ENCODE assay signal across 12 cellular contexts in the genomic region with DNA sequence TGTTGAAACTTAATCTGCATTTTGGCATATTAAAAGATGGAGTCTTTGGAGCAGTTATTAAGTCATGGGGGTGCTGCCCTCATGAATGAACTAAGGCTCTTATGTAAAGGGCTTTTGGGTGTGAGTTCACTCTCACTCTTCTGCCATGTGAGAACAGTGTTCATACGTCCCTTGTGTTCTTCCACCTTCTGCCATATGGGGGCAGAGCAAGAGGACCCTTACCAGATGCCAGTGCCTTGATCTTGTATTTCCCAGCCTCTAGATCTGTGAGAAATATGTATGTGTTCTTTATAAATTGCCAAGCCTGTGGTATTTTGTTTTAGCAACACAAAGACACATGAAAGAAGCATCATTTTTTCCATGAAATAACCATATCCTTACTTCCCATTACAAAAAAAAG.
DNase-seq lines count a peak whose midpoint lies in the region; ATAC-seq and TF ChIP-seq lines count a peak whose summit lies in the region.
"Had no signal": no experiment of that assay in that cellular context is flagged by ENCODE, and none has a peak within 500 bp of the region (broad histone marks: within the 10 kb centered on the region; RNA-seq: fewer than 3 reads in every experiment).

No MANE protein-coding gene starts in this region.

- H3K27ac Mint-ChIP-seq in Calu3 (ENCODE audit: unreplicated experiment): no peak overlapping the region

- H3F3A ChIP-seq in GM23248 (ENCODE audit: insufficient read depth): no peaks in the 10 kb centered on the region

- no peak overlapping the region for H3K27ac ChIP-seq in GM23248
- H3K27ac ChIP-seq in OCI-LY7 (ENCODE audit: low read depth, low read length, poor library complexity, severe bottlenecking): no peak overlapping the region
- no peak overlapping the region for H3K27ac ChIP-seq in upper lobe of left lung
- H3K27ac ChIP-seq: epithelial cell of prostate had no signal

- CTCF ChIA-PET in Calu3 (lab: Charles Lee): interaction anchor here (0.6 kb wide), 1 partner anchor 560 kb away, joined by 3 read pairs; no protein-coding TSS in a partner anchor
- CTCF ChIA-PET in OCI-LY7 (lab: Charles Lee; ENCODE audit: unreplicated experiment): no interaction called here

- H3K36me3 ChIP-seq in GM23248 (ENCODE audit: low read depth) (no peaks in the 10 kb centered on the region), OCI-LY7 (ENCODE audit: insufficient read depth, low read length) (no peaks in the 10 kb centered on the region), upper lobe of left lung (no peaks in the 10 kb centered on the region)

- peaks cover 15% of the 10 kb centered on the region for H3K4me1 Mint-ChIP-seq in Calu3 (ENCODE audit: low read depth, unreplicated experiment)

- TF ChIP-seq CTCF in Calu3 (IDR thresholded peaks at IDR 0.05; ENCODE audit: unreplicated experiment): no peak
- peak; percentile 53; the same call in 1 of the 2 replicates for TF ChIP-seq CTCF in OCI-LY7 (conservative IDR thresholded peaks at IDR 0.05; ENCODE audit: low read length)
- TF ChIP-seq CTCF in fibroblast of the aortic adventitia (IDR thresholded peaks at IDR 0.05; ENCODE audit: insufficient read depth, low read length): peak; percentile 33
- no peak for TF ChIP-seq CTCF in upper lobe of left lung (IDR thresholded peaks at IDR 0.05)

- H3K4me3 ChIP-seq in GM23248 (no peak overlapping the region), OCI-LY7 (ENCODE audit: low read depth, low read length, poor library complexity, severe bottlenecking) (no peak overlapping the region), fibroblast of the aortic adventitia (ENCODE audit: low read depth, low read length) (no peak overlapping the region), upper lobe of left lung (no peak overlapping the region)

- H3K9me3 Mint-ChIP-seq in Calu3 (ENCODE audit: low read depth, unreplicated experiment): no peaks in the 10 kb centered on the region

- TF ChIP-seq EP300 in upper lobe of left lung (IDR thresholded peaks at IDR 0.05): no peak

- H3K9ac ChIP-seq in GM23248: no peak overlapping the region

- intact Hi-C loops in Calu3 (cut with micrococcal nuclease; ENCODE audit: unreplicated experiment): loop anchor here (2.0 to 5.0 kb wide), 3 partner anchors 212 to 1056 kb away; partner anchors contain the start of gene SPOCK3
- intact Hi-C loops in OCI-LY7 (cut with micrococcal nuclease; ENCODE audit: unreplicated experiment): loop anchor here (2.0 to 10.0 kb wide), 5 partner anchors 272 to 1132 kb away; no protein-coding TSS in a partner anchor

- H3K27me3 ChIP-seq in GM23248 (replicated peaks; ENCODE audit: insufficient read depth) (no peaks in the 10 kb centered on the region), upper lobe of left lung (no peaks in the 10 kb centered on the region)

- ATAC-seq in upper lobe of left lung (ENCODE audit: low FRiP score in 2 of 2) (no peak), HG03521 (IDR thresholded peaks at IDR 0.05; ENCODE audit: unreplicated experiment) (no peak)

- DNase-seq in Calu3 (peak; percentile 10), GM23248 (peak; percentile 3), OCI-LY7 (ENCODE audit: low spot score) (peak; percentile 4), fibroblast of the aortic adventitia (ENCODE audit: low read depth) (peak; percentile 8), mesenteric fat pad (ENCODE audit: low spot score) (no peak), upper lobe of left lung (no peak)
- DNase-seq in activated CD4-positive, CD25-positive, alpha-beta regulatory T cell (lab: John Stamatoyannopoulos, UW): no peak
- DNase-seq: activated effector memory CD4-positive, alpha-beta T cell treated with anti-CD3 and anti-CD28 coated beads, Interleukin-2, amount 50 U/mL, for 16 hours; NCI-H2107; T-helper 9 cell had no signal

- TF ChIP-seq POLR2A in upper lobe of left lung (IDR thresholded peaks at IDR 0.05): no peak

- H3K36me3 Mint-ChIP-seq in Calu3 (ENCODE audit: insufficient read depth, unreplicated experiment): no peaks in the 10 kb centered on the region

- H3K27me3 Mint-ChIP-seq in Calu3 (ENCODE audit: unreplicated experiment): no peaks in the 10 kb centered on the region

- H3K4me2 ChIP-seq in GM23248 (ENCODE audit: unreplicated experiment) (no peak overlapping the region), OCI-LY7 (ENCODE audit: low read length) (no peak overlapping the region)

- in situ Hi-C loops in GM23248 (cut with MboI): loop anchor here (25.0 kb wide), 1 partner anchor 1042 kb away; no protein-coding TSS in a partner anchor

- H3K9me2 ChIP-seq in GM23248 (ENCODE audit: insufficient read depth): no peaks in the 10 kb centered on the region
- no peaks in the 10 kb centered on the region for H3K9me2 ChIP-seq in OCI-LY7 (ENCODE audit: insufficient read depth, low read length)

- H2AFZ ChIP-seq in GM23248: no peak overlapping the region
- H2AFZ ChIP-seq in OCI-LY7 (ENCODE audit: low read length): no peak overlapping the region

- H3K79me2 ChIP-seq in GM23248 (ENCODE audit: insufficient read depth): no peaks in the 10 kb centered on the region
- no peaks in the 10 kb centered on the region for H3K79me2 ChIP-seq in OCI-LY7 (ENCODE audit: insufficient read depth, low read depth, low read length)

- WGBS in GM23248 (ENCODE audit: low coverage in 1 of 2, low lambda C conversion rate in 2 of 2, missing lambda C conversion rate in 2 of 2), 2 experiments: 0% methylated on average over 1 of the region's 1 CpG
- WGBS in upper lobe of left lung, 2 donors: 30 to 38% methylated on average over 1 of the region's 1 CpG

- POLR2A ChIA-PET in OCI-LY7 (lab: Charles Lee): no interaction called here

- no peak overlapping the region for H3K4me3 Mint-ChIP-seq in Calu3 (ENCODE audit: low read depth, unreplicated experiment)

- H3K9me3 ChIP-seq in GM23248 (ENCODE audit: low read depth): no peaks in the 10 kb centered on the region
- no peaks in the 10 kb centered on the region for H3K9me3 ChIP-seq in OCI-LY7 (ENCODE audit: low read length)
- no peaks in the 10 kb centered on the region for H3K9me3 ChIP-seq in upper lobe of left lung

- H4K20me1 ChIP-seq in GM23248 (ENCODE audit: insufficient read depth) (no peaks in the 10 kb centered on the region), OCI-LY7 (ENCODE audit: insufficient read depth, low read length) (no peaks in the 10 kb centered on the region)

- H3K4me1 ChIP-seq in GM23248 (ENCODE audit: insufficient read depth) (no peaks in the 10 kb centered on the region), OCI-LY7 (ENCODE audit: insufficient read depth, low read length, poor library complexity, severe bottlenecking) (no peaks in the 10 kb centered on the region), upper lobe of left lung (no peaks in the 10 kb centered on the region)

- BruUV-seq in Calu3 (replicated peaks; lab: Mats Ljungman, UMichigan): no TSS peak
- no TSS peak for BruUV-seq in OCI-LY7 (replicated peaks; lab: Mats Ljungman, UMichigan)

Comparison
In these comparisons a context has a peak if more than half of its experiments do, and no peak if none do; other contexts are left out.
1. DNase-seq: peak in Calu3 (single experiment), GM23248 (single experiment), OCI-LY7 (single experiment) and fibroblast of the aortic adventitia (single experiment); none in mesenteric fat pad (single experiment), upper lobe of left lung (0 of 2) and activated CD4-positive, CD25-positive, alpha-beta regulatory T cell (0 of 4).
2. CTCF ChIP-seq: peak in OCI-LY7 (single experiment) and fibroblast of the aortic adventitia (single experiment); none in Calu3 (single experiment) and upper lobe of left lung (0 of 6).